ENCODE assay signal across 7 cellular contexts in the genomic region with DNA sequence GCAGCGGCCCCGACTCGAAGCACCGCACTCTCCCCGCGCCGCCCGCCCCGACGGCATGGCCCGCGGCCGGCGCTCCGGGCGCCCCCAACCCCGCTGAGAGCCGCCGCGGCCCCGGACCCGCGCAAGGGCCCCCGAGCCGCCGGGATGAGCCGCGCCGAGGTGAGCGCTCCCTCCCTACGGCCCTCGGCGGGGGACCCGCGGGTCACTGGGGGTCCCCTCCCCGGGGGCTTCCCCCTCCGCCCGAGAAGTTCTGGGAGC. TPM values are rescaled to one million over a fixed set of nuclear protein-coding genes. Genes with fewer than 3 reads are reported as not detected.
DNase-seq lines count a peak whose midpoint lies in the region; ATAC-seq and TF ChIP-seq lines count a peak whose summit lies in the region.

No MANE protein-coding gene starts in this region.

- H4K20me1 ChIP-seq in MM.1S (ENCODE audit: insufficient read depth, low read length) = no peaks in the 10 kb centered on the region

- no peaks in the 10 kb centered on the region for H3K36me3 Mint-ChIP-seq in endothelial cell (ENCODE audit: low read depth, unreplicated experiment)

- peaks cover 15% of the 10 kb centered on the region for H3K4me1 Mint-ChIP-seq in endothelial cell (ENCODE audit: unreplicated experiment)

- peaks cover 8% of the 10 kb centered on the region for H3K27me3 Mint-ChIP-seq in endothelial cell (ENCODE audit: unreplicated experiment)

- H3K4me3 ChIP-seq in MM.1S (ENCODE audit: low read length) (peak overlapping the region; percentile 59; the same call in 1 of the 2 replicates), prostate gland (peak overlapping the region; percentile 65 to 66)

- H3K4me2 ChIP-seq in MM.1S (ENCODE audit: low read depth, low read length) = peak overlapping the region; percentile 77; the same call in 1 of the 2 replicates

- no peak for TF ChIP-seq POLR2A in prostate gland (IDR thresholded peaks at IDR 0.05)

- H3K4me1 ChIP-seq in MM.1S (ENCODE audit: low read length) (no peaks in the 10 kb centered on the region), prostate gland (replicated peaks) (no peaks in the 10 kb centered on the region)

- H3K9me2 ChIP-seq in MM.1S (replicated peaks; ENCODE audit: insufficient read depth, low read length) = no peaks in the 10 kb centered on the region

- ATAC-seq in GM19468 (IDR thresholded peaks at IDR 0.05; ENCODE audit: extremely low read depth, unreplicated experiment) = peak; percentile 4

- intact Hi-C loops in prostate gland (cut with DNase I) = loop anchor here (2.0 kb wide), 1 partner anchor 111 kb away; no protein-coding TSS in a partner anchor

- no peaks in the 10 kb centered on the region for H3K79me2 ChIP-seq in MM.1S (ENCODE audit: low read length)

- 0% methylated on average over 38 of the region's 38 CpGs for WGBS in prostate gland

- no peak overlapping the region for H2AFZ ChIP-seq in MM.1S (ENCODE audit: low read length)

- no peaks in the 10 kb centered on the region for H3K9me3 Mint-ChIP-seq in endothelial cell (ENCODE audit: unreplicated experiment)

- no peak for DNase-seq in MM.1S
- no peak for DNase-seq in endothelial cell (ENCODE audit: low spot score)
- DNase-seq in prostate gland (ENCODE audit: low spot score) = no peak
- no peak for DNase-seq in stimulated activated CD4-positive, alpha-beta T cell treated with anti-CD3 and anti-CD28 coated beads, Interleukin-2, amount 100 ng/mL, for 48 hours
- no peak for DNase-seq in NCI-H2081 (lab: John Stamatoyannopoulos, UW)
- DNase-seq in GM03348 (ENCODE audit: low spot score) = no peak

- TF ChIP-seq CTCF in MM.1S (IDR thresholded peaks at IDR 0.05; ENCODE audit: low read length) = no peak
- TF ChIP-seq CTCF in endothelial cell (IDR thresholded peaks at IDR 0.05; ENCODE audit: unreplicated experiment) = no peak
- TF ChIP-seq CTCF in prostate gland (IDR thresholded peaks at IDR 0.05) = no peak

- no peak overlapping the region for H3K27ac ChIP-seq in MM.1S (ENCODE audit: low read length)
- H3K27ac ChIP-seq in prostate gland = peak overlapping the region; percentile 93 to 97

- H3K36me3 ChIP-seq in MM.1S (replicated peaks; ENCODE audit: insufficient read depth, low read length) (no peaks in the 10 kb centered on the region), prostate gland (no peaks in the 10 kb centered on the region)

- peaks cover 15% of the 10 kb centered on the region; the same call in 1 of the 2 replicates for H3F3A ChIP-seq in MM.1S (ENCODE audit: insufficient read depth, low read length)

- H3K27ac Mint-ChIP-seq in endothelial cell (ENCODE audit: unreplicated experiment) = no peak overlapping the region

- H3K9ac ChIP-seq in MM.1S (ENCODE audit: low read length) = no peak overlapping the region

- H3K4me3 Mint-ChIP-seq in endothelial cell (ENCODE audit: unreplicated experiment) = peak overlapping the region; percentile 86

- no peaks in the 10 kb centered on the region for H3K27me3 ChIP-seq in MM.1S (replicated peaks; ENCODE audit: insufficient read depth, low read length)
- H3K27me3 ChIP-seq in prostate gland (replicated peaks; ENCODE audit: insufficient read depth) = no peaks in the 10 kb centered on the region

- H3K9me3 ChIP-seq in MM.1S (replicated peaks; ENCODE audit: insufficient read depth, low read length) (no peaks in the 10 kb centered on the region), prostate gland (no peaks in the 10 kb centered on the region)

RNA-seq across cellular contexts. Expression of gene SAMD4A, which starts 0.8 kb away (rescaled TPM):
- 9.2 TPM for total RNA-seq in endothelial cell (ENCODE audit: unreplicated experiment)
- total RNA-seq in prostate gland = 10 to 100 TPM; 18.1 to 38.5 TPM

RNA-seq across cellular contexts. Expression of gene CGRRF1, which starts 56.4 kb away (rescaled TPM):
- 31.1 TPM for total RNA-seq in endothelial cell (ENCODE audit: unreplicated experiment)
- total RNA-seq in prostate gland = 10 to 100 TPM; 17.1 to 25.7 TPM
